9 cellular contexts compared by ENCODE assay signal in genomic region chr1:164602480-164603093, GRCh38.
A peak's percentile ranks its signal among the peaks of the same experiment; 100 is the strongest.
DNase-seq lines count a peak whose midpoint lies in the region; ATAC-seq and TF ChIP-seq lines count a peak whose summit lies in the region.
"Had no signal": no experiment of that assay in that cellular context is flagged by ENCODE, and none has a peak within 500 bp of the region (broad histone marks: within the 10 kb centered on the region; RNA-seq: fewer than 3 reads in every experiment).

No MANE protein-coding gene starts in this region.

- H3K27me3 Mint-ChIP-seq in nephron progenitor cell (ENCODE audit: low read depth, poor library complexity), result peaks cover 2% of the 10 kb centered on the region

- peak; percentile 29 for DNase-seq in COLO668 (lab: John Stamatoyannopoulos, UW; ENCODE audit: unreplicated experiment)
- DNase-seq in NCI-H2196 treated with DMSO at 0.1 percent for 48 hours (lab: John Stamatoyannopoulos, UW; ENCODE audit: unreplicated experiment), result peak; percentile 47
- DNase-seq in epithelial cell of prostate (ENCODE audit: low read depth, low spot score), result no peak
- peak; percentile 76 for DNase-seq in nephron progenitor cell
- no peak for DNase-seq in stimulated activated CD4-positive, alpha-beta T cell treated with anti-CD3 and anti-CD28 coated beads, Interleukin-12 subunit alpha, Interleukin-12 subunit beta, amount 100 ng/mL, for 4 hours
- no peak for DNase-seq in stimulated activated naive CD4-positive, alpha-beta T cell treated with Interleukin-2 at 50 U/mL for 16 hours (lab: John Stamatoyannopoulos, UW)
- DNase-seq: activated CD8-positive, alpha-beta T cell treated with anti-CD3 and anti-CD28 coated beads, Interleukin-2, amount 10 ng/mL, durations not matched to agents 7 days and 5 days had no signal

- H3K27ac Mint-ChIP-seq in nephron progenitor cell, result peak overlapping the region; percentile 99
- H3K27ac Mint-ChIP-seq: activated CD8-positive, alpha-beta T cell treated with anti-CD3 and anti-CD28 coated beads, Interleukin-2, amount 10 ng/mL, durations not matched to agents 7 days and 5 days had no signal

- TF ChIP-seq POLR2A in GM18505 (IDR thresholded peaks at IDR 0.05; ENCODE audit: borderline replicate concordance, extremely low read depth, insufficient read depth, insufficient read length), result no peak

- H3K27ac ChIP-seq in epithelial cell of prostate, result peak overlapping the region; percentile 46

- peaks cover 2% of the 10 kb centered on the region for H3K9me3 Mint-ChIP-seq in nephron progenitor cell

- peak overlapping the region; percentile 69 for H3K4me3 Mint-ChIP-seq in nephron progenitor cell
- H3K4me3 Mint-ChIP-seq: activated CD8-positive, alpha-beta T cell treated with anti-CD3 and anti-CD28 coated beads, Interleukin-2, amount 10 ng/mL, durations not matched to agents 7 days and 5 days had no signal

- TF ChIP-seq CTCF in nephron progenitor cell (IDR thresholded peaks at IDR 0.05), result no peak

- H3K4me1 Mint-ChIP-seq in nephron progenitor cell, result peaks cover 69% of the 10 kb centered on the region

- ATAC-seq in GM19023 (IDR thresholded peaks at IDR 0.05; ENCODE audit: unreplicated experiment), result no peak
- ATAC-seq in GM18505 (IDR thresholded peaks at IDR 0.05; ENCODE audit: unreplicated experiment), result no peak
- ATAC-seq: activated CD8-positive, alpha-beta T cell treated with anti-CD3 and anti-CD28 coated beads, Interleukin-2, amount 10 ng/mL, durations not matched to agents 7 days and 5 days had no signal

- H3K36me3 Mint-ChIP-seq in nephron progenitor cell (ENCODE audit: low read depth), result peaks cover 55% of the 10 kb centered on the region

Comparison
In these comparisons a context has a peak if more than half of its experiments do, and no peak if none do; other contexts are left out.
1. DNase-seq: peak in COLO668 (single experiment), NCI-H2196 treated with DMSO at 0.1 percent for 48 hours (single experiment) and nephron progenitor cell (single experiment); none in epithelial cell of prostate (single experiment), stimulated activated CD4-positive, alpha-beta T cell treated with anti-CD3 and anti-CD28 coated beads, Interleukin-12 subunit alpha, Interleukin-12 subunit beta, amount 100 ng/mL, for 4 hours (single experiment) and stimulated activated naive CD4-positive, alpha-beta T cell treated with Interleukin-2 at 50 U/mL for 16 hours (single experiment).